8 cellular contexts compared by ENCODE assay signal in genomic region chr2:73386342-73386868, GRCh38. TPM values are rescaled to one million over a fixed set of nuclear protein-coding genes. Genes with fewer than 3 reads are reported as not detected.
DNase-seq lines count a peak whose midpoint lies in the region; ATAC-seq, FAIRE-seq and TF ChIP-seq lines count a peak whose summit lies in the region.

No MANE protein-coding gene starts in this region.

- peak overlapping the region; percentile 43 to 94 (median 87) for H3K9ac ChIP-seq in subcutaneous abdominal adipose tissue (ENCODE audit: low read length in 5 of 5)

- ATAC-seq in A549 (peak; percentile 45 to 46; a peak in 5 of 6 replicates), GM18870 (IDR thresholded peaks at IDR 0.05; ENCODE audit: unreplicated experiment) (peak; percentile 24), HG03196 (IDR thresholded peaks at IDR 0.05; ENCODE audit: unreplicated experiment) (peak; percentile 17)
- peak; percentile 8 for ATAC-seq in activated naive CD8-positive, alpha-beta T cell treated with anti-CD3 and anti-CD28 coated beads, Interleukin-2, amount 10 ng/mL, durations not matched to agents 7 days and 5 days (ENCODE audit: low read depth)

- peaks cover 10% of the 10 kb centered on the region; the same call in 2 of the 3 replicates for H3K4me1 ChIP-seq in A549
- peaks cover 2 to 22% (median 15%) of the 10 kb centered on the region in 5 donors for H3K4me1 ChIP-seq in subcutaneous abdominal adipose tissue (ENCODE audit: control insufficient read depth in 5 of 5, insufficient read depth in 5 of 5, low read length in 5 of 5)

- peak overlapping the region; percentile 69 for H3K4me3 ChIP-seq in A549
- peak overlapping the region; percentile 77 to 98 (median 93) for H3K4me3 ChIP-seq in subcutaneous abdominal adipose tissue (ENCODE audit: low read depth in 1 of 5, low read length in 5 of 5)

- H3K9me3 ChIP-seq in A549: no peaks in the 10 kb centered on the region
- H3K9me3 ChIP-seq in subcutaneous abdominal adipose tissue (ENCODE audit: control insufficient read depth in 5 of 5, low read length in 5 of 5): no peaks in the 10 kb centered on the region

- H3K4me2 ChIP-seq in A549: peak overlapping the region; percentile 81

- peaks cover 28% of the 10 kb centered on the region for H3K4me1 Mint-ChIP-seq in activated naive CD8-positive, alpha-beta T cell treated with anti-CD3 and anti-CD28 coated beads, Interleukin-2, amount 10 ng/mL, durations not matched to agents 7 days and 5 days

- WGBS in A549 (ENCODE audit: missing lambda C conversion rate): 2% methylated on average over 20 of the region's 24 CpGs

- POLR2A ChIA-PET in A549 (lab: Yijun Ruan, JAX): interaction anchor here (0.6 to 2.2 kb wide), 6 partner anchors 20 to 152 kb away, joined by 3 to 12 read pairs (median 4); partner anchors contain the start of genes CCT7 and PRADC1
- POLR2A ChIA-PET in activated naive CD8-positive, alpha-beta T cell treated with anti-CD3 and anti-CD28 coated beads, Interleukin-2, amount 10 ng/mL, durations not matched to agents 7 days and 5 days (lab: Charles Lee): interaction anchor here (0.9 to 1.9 kb wide), 6 partner anchors 93 to 351 kb away, joined by 3 to 13 read pairs (median 5); partner anchors contain the start of genes CCT7, EGR4, FBXO41 and TPRKB

- no peak for TF ChIP-seq EP300 in A549 (IDR thresholded peaks at IDR 0.05)

- FAIRE-seq in A549 (lab: Jason Lieb, UNC): no peak

- H3K36me3 ChIP-seq in subcutaneous abdominal adipose tissue (ENCODE audit: control insufficient read depth in 5 of 5, insufficient read depth in 5 of 5, low read length in 5 of 5): no peaks in the 10 kb centered on the region

- TF ChIP-seq CTCF in A549 (IDR thresholded peaks at IDR 0.05): no peak

- H3K27me3 Mint-ChIP-seq in activated naive CD8-positive, alpha-beta T cell treated with anti-CD3 and anti-CD28 coated beads, Interleukin-2, amount 10 ng/mL, durations not matched to agents 7 days and 5 days: peaks cover 5% of the 10 kb centered on the region

- H3K36me3 Mint-ChIP-seq in activated naive CD8-positive, alpha-beta T cell treated with anti-CD3 and anti-CD28 coated beads, Interleukin-2, amount 10 ng/mL, durations not matched to agents 7 days and 5 days: peaks cover 10% of the 10 kb centered on the region

- peak overlapping the region; percentile 82 to 94 for H3K27ac ChIP-seq in A549
- H3K27ac ChIP-seq in subcutaneous abdominal adipose tissue (ENCODE audit: low read depth, low read length): peak overlapping the region; percentile 70

- DNase-seq in A549 (ENCODE audit: low read depth in 1 of 2, low spot score in 1 of 2) (no peak), iPS-NIHi11 (ENCODE audit: low spot score) (peak; percentile 31), amniotic stem cell (lab: John Stamatoyannopoulos, UW) (no peak), NCI-H510A (lab: John Stamatoyannopoulos, UW) (no peak)
- no peak for DNase-seq in activated naive CD8-positive, alpha-beta T cell treated with anti-CD3 and anti-CD28 coated beads, Interleukin-2, amount 10 ng/mL, durations not matched to agents 7 days and 5 days

- TF ChIP-seq RAD21 in A549 (conservative IDR thresholded peaks at IDR 0.05 in 1 of 2, IDR thresholded peaks at IDR 0.05 in 1 of 2): no peak

- no peaks in the 10 kb centered on the region for H3K27me3 ChIP-seq in subcutaneous abdominal adipose tissue (ENCODE audit: control insufficient read depth in 5 of 5, insufficient read depth in 4 of 5, low read length in 5 of 5)

- peaks cover 2% of the 10 kb centered on the region for H3K9me3 Mint-ChIP-seq in activated naive CD8-positive, alpha-beta T cell treated with anti-CD3 and anti-CD28 coated beads, Interleukin-2, amount 10 ng/mL, durations not matched to agents 7 days and 5 days

- no peak for TF ChIP-seq POLR2A in A549 (IDR thresholded peaks at IDR 0.05; ENCODE audit: low read length)

- H3K27ac Mint-ChIP-seq in activated naive CD8-positive, alpha-beta T cell treated with anti-CD3 and anti-CD28 coated beads, Interleukin-2, amount 10 ng/mL, durations not matched to agents 7 days and 5 days: peak overlapping the region; percentile 89

- CTCF ChIA-PET in A549 (lab: Yijun Ruan, JAX): interaction anchor here (0.7 to 1.2 kb wide), 2 partner anchors 94 to 97 kb away, joined by 3 to 4 read pairs; no protein-coding TSS in a partner anchor

- peak overlapping the region; percentile 93 for H3K4me3 Mint-ChIP-seq in activated naive CD8-positive, alpha-beta T cell treated with anti-CD3 and anti-CD28 coated beads, Interleukin-2, amount 10 ng/mL, durations not matched to agents 7 days and 5 days

TF ChIP-seq in A549, 52 proteins besides CTCF, POLR2A, EP300 and RAD21:
- TF ChIP-seq PHF8 (IDR thresholded peaks at IDR 0.05; ENCODE audit: borderline replicate concordance, low read depth) (0 out of 2 replicates have a peak, but pooled peaks have one; percentile 19), FOXS1 (CRISPR knock-in tag; IDR thresholded peaks at IDR 0.05) (no peak), HES2 (IDR thresholded peaks at IDR 0.05) (no peak), ZSCAN20 (CRISPR knock-in tag; IDR thresholded peaks at IDR 0.05) (no peak), CEBPB (IDR thresholded peaks at IDR 0.05) (no peak), KDM5A (IDR thresholded peaks at IDR 0.05) (0 out of 2 replicates have a peak, but pooled peaks have one; percentile 33), BCL3 (IDR thresholded peaks at IDR 0.05) (peak; percentile 45; the same call in 1 of the 3 replicates), REST (IDR thresholded peaks at IDR 0.05) (no peak)

RNA-seq across cellular contexts. Expression of gene ALMS1, which starts 0.8 kb away (rescaled TPM):
- 12.2 and 13.5 TPM in 2 replicates for polyA plus RNA-seq in A549 (2011; rRNA removed)
- 4.2 and 5.4 TPM in 2 replicates for polyA plus RNA-seq in A549 (2012; cell fraction: cytosol; rRNA removed)
- 8.7 and 9.0 TPM in 2 replicates for polyA plus RNA-seq in A549 (2012; cell fraction: nucleus; rRNA removed)
- 5.2 to 6.0 TPM (median 5.4 TPM) in 3 replicates for polyA plus RNA-seq in A549 (2017; fragmentation: RNase III; extraction: RNeasy Plus Mini Kit Qiagen cat#74134 plus additional on column Dnase treatment)
- 31.6 and 33.1 TPM in 2 replicates for polyA minus RNA-seq in A549 (2011; rRNA and poly(A)+ RNA removed)
- total RNA-seq in activated naive CD8-positive, alpha-beta T cell treated with anti-CD3 and anti-CD28 coated beads, Interleukin-2, amount 10 ng/mL, durations not matched to agents 7 days and 5 days: 10 to 100 TPM; 20.1 to 22.4 TPM
